In genomic region chr6:26193467-26194328, GRCh38 we compare ENCODE assay signal across 1 cellular context.
TF ChIP-seq lines count a peak whose summit lies in the region.

No MANE protein-coding gene starts in this region.

TF ChIP-seq in K562, 482 proteins besides CTCF, POLR2A, EP300 and RAD21 (continued from another document and continues in another):
- TF ChIP-seq CREM (IDR thresholded peaks at IDR 0.05; ENCODE audit: low read depth) (no peak), SLC30A9 (CRISPR knock-in tag; IDR thresholded peaks at IDR 0.05) (no peak), PRPF4 (IDR thresholded peaks at IDR 0.05; ENCODE audit: insufficient read depth, low read depth, low read length, poor library complexity, severe bottlenecking) (no peak), CSDE1 (IDR thresholded peaks at IDR 0.05) (no peak), ZNF507 (tag; conservative IDR thresholded peaks at IDR 0.05) (no peak), ZNF551 (CRISPR knock-in tag; IDR thresholded peaks at IDR 0.05) (peak; percentile 39; the same call in 1 of the 2 replicates), U2AF1 (optimal IDR thresholded peaks at IDR 0.05; ENCODE audit: low read depth, low read length) (no peak), SIN3B (IDR thresholded peaks at IDR 0.05; ENCODE audit: low read depth) (no peak), SRSF7 (optimal IDR thresholded peaks at IDR 0.05; ENCODE audit: low read depth, low read length) (no peak), ILF3 (IDR thresholded peaks at IDR 0.05; ENCODE audit: borderline replicate concordance) (no peak), TSC22D4 (tag; IDR thresholded peaks at IDR 0.05) (no peak), EP400 (IDR thresholded peaks at IDR 0.05) (no peak), HMGXB4 (CRISPR knock-in tag; IDR thresholded peaks at IDR 0.05) (no peak), GABPB2 (CRISPR knock-in tag; conservative IDR thresholded peaks at IDR 0.05) (0 out of 2 replicates have a peak, but pooled peaks have one; percentile 34), HCFC1 (IDR thresholded peaks at IDR 0.05; ENCODE audit: low read depth, low read length) (no peak), NFE2L1 (tag; IDR thresholded peaks at IDR 0.05; ENCODE audit: borderline replicate concordance, low read depth) (no peak), NEUROD1 (IDR thresholded peaks at IDR 0.05; ENCODE audit: borderline replicate concordance, low read depth, low read length, partially characterized antibody) (no peak), NR2F6 (CRISPR knock-in tag; IDR thresholded peaks at IDR 0.05) (no peak), YBX1 (IDR thresholded peaks at IDR 0.05) (no peak), HDAC6 (IDR thresholded peaks at IDR 0.05; ENCODE audit: low read depth, low read length) (no peak), TBL1XR1 (IDR thresholded peaks at IDR 0.05; ENCODE audit: low read length in 2 of 2) (no peak; a peak in 1 of 4 replicates), ZNF639 (CRISPR knock-in tag; conservative IDR thresholded peaks at IDR 0.05 in 1 of 2, IDR thresholded peaks at IDR 0.05 in 1 of 2) (no peak), ZNF717 (CRISPR knock-in tag; IDR thresholded peaks at IDR 0.05) (no peak), ZNF764 (CRISPR knock-in tag; IDR thresholded peaks at IDR 0.05; ENCODE audit: low read depth) (no peak), IRF2 (CRISPR knock-in tag; IDR thresholded peaks at IDR 0.05) (no peak), NELFE (IDR thresholded peaks at IDR 0.05; ENCODE audit: insufficient read depth, insufficient read length) (no peak), LARP7 (IDR thresholded peaks at IDR 0.05) (no peak), NR4A1 (CRISPR knock-in tag; IDR thresholded peaks at IDR 0.05) (no peak), NR4A1 (tag; IDR thresholded peaks at IDR 0.05) (no peak), PCBP1 (IDR thresholded peaks at IDR 0.05; ENCODE audit: low read depth, low read length, poor library complexity, severe bottlenecking) (no peak), POLR2G (IDR thresholded peaks at IDR 0.05; ENCODE audit: low read depth, low read length) (peak; percentile 76), MBD1 (CRISPR knock-in tag; IDR thresholded peaks at IDR 0.05) (no peak), RBBP5 (IDR thresholded peaks at IDR 0.05; ENCODE audit: borderline replicate concordance, insufficient read depth, low read length, poor library complexity, severe bottlenecking) (no peak), MXD1 (CRISPR knock-in tag; IDR thresholded peaks at IDR 0.05; ENCODE audit: borderline replicate concordance, poor library complexity, severe bottlenecking) (no peak), ELF1 (tag; IDR thresholded peaks at IDR 0.05) (no peak), NR3C1 (CRISPR knock-in tag; IDR thresholded peaks at IDR 0.05) (no peak), ARNT (IDR thresholded peaks at IDR 0.05) (no peak), KLF6 (CRISPR knock-in tag; IDR thresholded peaks at IDR 0.05; ENCODE audit: borderline replicate concordance) (no peak), NFE2 (IDR thresholded peaks at IDR 0.05; ENCODE audit: low read depth) (no peak), HMBOX1 (IDR thresholded peaks at IDR 0.05) (0 out of 2 replicates have a peak, but pooled peaks have one; percentile 31), ZNF311 (CRISPR knock-in tag; IDR thresholded peaks at IDR 0.05) (no peak), TAF7 (tag; IDR thresholded peaks at IDR 0.05) (no peak), C11orf30 (IDR thresholded peaks at IDR 0.05; ENCODE audit: low read depth) (no peak), ATF7 (IDR thresholded peaks at IDR 0.05) (no peak), ASH1L (IDR thresholded peaks at IDR 0.05; ENCODE audit: borderline replicate concordance, low read depth, partially characterized antibody) (no peak), GTF2E2 (tag; IDR thresholded peaks at IDR 0.05) (no peak), POLR2B (IDR thresholded peaks at IDR 0.05; ENCODE audit: low read depth, partially characterized antibody) (peak; percentile 88), ZNF668 (CRISPR knock-in tag; IDR thresholded peaks at IDR 0.05) (no peak), HNRNPK (IDR thresholded peaks at IDR 0.05; ENCODE audit: low read depth, low read length, poor library complexity, severe bottlenecking) (no peak), DLX4 (CRISPR knock-in tag; IDR thresholded peaks at IDR 0.05) (no peak), TEAD4 (IDR thresholded peaks at IDR 0.05; ENCODE audit: low read length) (peak; percentile 33; the same call in 1 of the 2 replicates), TEAD4 (CRISPR knock-in tag; IDR thresholded peaks at IDR 0.05; ENCODE audit: borderline replicate concordance) (no peak), PTBP1 (IDR thresholded peaks at IDR 0.05; ENCODE audit: low read depth, low read length) (no peak), JUND (IDR thresholded peaks at IDR 0.05; ENCODE audit: borderline replicate concordance, low read depth, low read length) (no peak), JUND (tag; IDR thresholded peaks at IDR 0.05; ENCODE audit: borderline replicate concordance, low read depth, low read length) (no peak), BACH1 (tag; IDR thresholded peaks at IDR 0.05) (no peak), CEBPB (tag; IDR thresholded peaks at IDR 0.05) (no peak), PHTF2 (CRISPR knock-in tag; IDR thresholded peaks at IDR 0.05) (no peak), USF1 (CRISPR knock-in tag; IDR thresholded peaks at IDR 0.05) (no peak)
- TF ChIP-seq, protein P1, sequence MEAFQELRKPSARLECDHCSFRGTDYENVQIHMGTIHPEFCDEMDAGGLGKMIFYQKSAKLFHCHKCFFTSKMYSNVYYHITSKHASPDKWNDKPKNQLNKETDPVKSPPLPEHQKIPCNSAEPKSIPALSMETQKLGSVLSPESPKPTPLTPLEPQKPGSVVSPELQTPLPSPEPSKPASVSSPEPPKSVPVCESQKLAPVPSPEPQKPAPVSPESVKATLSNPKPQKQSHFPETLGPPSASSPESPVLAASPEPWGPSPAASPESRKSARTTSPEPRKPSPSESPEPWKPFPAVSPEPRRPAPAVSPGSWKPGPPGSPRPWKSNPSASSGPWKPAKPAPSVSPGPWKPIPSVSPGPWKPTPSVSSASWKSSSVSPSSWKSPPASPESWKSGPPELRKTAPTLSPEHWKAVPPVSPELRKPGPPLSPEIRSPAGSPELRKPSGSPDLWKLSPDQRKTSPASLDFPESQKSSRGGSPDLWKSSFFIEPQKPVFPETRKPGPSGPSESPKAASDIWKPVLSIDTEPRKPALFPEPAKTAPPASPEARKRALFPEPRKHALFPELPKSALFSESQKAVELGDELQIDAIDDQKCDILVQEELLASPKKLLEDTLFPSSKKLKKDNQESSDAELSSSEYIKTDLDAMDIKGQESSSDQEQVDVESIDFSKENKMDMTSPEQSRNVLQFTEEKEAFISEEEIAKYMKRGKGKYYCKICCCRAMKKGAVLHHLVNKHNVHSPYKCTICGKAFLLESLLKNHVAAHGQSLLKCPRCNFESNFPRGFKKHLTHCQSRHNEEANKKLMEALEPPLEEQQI (IDR thresholded peaks at IDR 0.05) = no peak
- TF ChIP-seq, protein P2, sequence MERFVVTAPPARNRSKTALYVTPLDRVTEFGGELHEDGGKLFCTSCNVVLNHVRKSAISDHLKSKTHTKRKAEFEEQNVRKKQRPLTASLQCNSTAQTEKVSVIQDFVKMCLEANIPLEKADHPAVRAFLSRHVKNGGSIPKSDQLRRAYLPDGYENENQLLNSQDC (CRISPR knock-in tag; IDR thresholded peaks at IDR 0.05) = peak; percentile 74; the same call in 1 of the 2 replicates
- TF ChIP-seq, protein P3, sequence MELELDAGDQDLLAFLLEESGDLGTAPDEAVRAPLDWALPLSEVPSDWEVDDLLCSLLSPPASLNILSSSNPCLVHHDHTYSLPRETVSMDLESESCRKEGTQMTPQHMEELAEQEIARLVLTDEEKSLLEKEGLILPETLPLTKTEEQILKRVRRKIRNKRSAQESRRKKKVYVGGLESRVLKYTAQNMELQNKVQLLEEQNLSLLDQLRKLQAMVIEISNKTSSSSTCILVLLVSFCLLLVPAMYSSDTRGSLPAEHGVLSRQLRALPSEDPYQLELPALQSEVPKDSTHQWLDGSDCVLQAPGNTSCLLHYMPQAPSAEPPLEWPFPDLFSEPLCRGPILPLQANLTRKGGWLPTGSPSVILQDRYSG (tag; conservative IDR thresholded peaks at IDR 0.05; ENCODE audit: low read depth) = no peak
